In genomic region chr3:124887177-124887995, GRCh38 we compare ENCODE assay signal across 8 cellular contexts. TPM values are rescaled to one million over a fixed set of nuclear protein-coding genes. Genes with fewer than 3 reads are reported as not detected.
DNase-seq lines count a peak whose midpoint lies in the region; ATAC-seq and TF ChIP-seq lines count a peak whose summit lies in the region.

A gene with protein sequence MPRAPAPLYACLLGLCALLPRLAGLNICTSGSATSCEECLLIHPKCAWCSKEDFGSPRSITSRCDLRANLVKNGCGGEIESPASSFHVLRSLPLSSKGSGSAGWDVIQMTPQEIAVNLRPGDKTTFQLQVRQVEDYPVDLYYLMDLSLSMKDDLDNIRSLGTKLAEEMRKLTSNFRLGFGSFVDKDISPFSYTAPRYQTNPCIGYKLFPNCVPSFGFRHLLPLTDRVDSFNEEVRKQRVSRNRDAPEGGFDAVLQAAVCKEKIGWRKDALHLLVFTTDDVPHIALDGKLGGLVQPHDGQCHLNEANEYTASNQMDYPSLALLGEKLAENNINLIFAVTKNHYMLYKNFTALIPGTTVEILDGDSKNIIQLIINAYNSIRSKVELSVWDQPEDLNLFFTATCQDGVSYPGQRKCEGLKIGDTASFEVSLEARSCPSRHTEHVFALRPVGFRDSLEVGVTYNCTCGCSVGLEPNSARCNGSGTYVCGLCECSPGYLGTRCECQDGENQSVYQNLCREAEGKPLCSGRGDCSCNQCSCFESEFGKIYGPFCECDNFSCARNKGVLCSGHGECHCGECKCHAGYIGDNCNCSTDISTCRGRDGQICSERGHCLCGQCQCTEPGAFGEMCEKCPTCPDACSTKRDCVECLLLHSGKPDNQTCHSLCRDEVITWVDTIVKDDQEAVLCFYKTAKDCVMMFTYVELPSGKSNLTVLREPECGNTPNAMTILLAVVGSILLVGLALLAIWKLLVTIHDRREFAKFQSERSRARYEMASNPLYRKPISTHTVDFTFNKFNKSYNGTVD (minus strand): TSS chr3:124887365. CDS start chr3:124887000, 365 bp downstream.

- no peak for TF ChIP-seq CTCF in endothelial cell (IDR thresholded peaks at IDR 0.05; ENCODE audit: unreplicated experiment)

- DNase-seq in EH (ENCODE audit: low read depth) (peak; percentile 89), MG63 (peak; percentile 89), endothelial cell (ENCODE audit: low spot score) (peak; percentile 60), medulla oblongata (ENCODE audit: extremely low spot score) (peak; percentile 72), MV-4-11 (lab: John Stamatoyannopoulos, UW) (no peak)
- peak; percentile 7 for DNase-seq in activated CD4-positive, alpha-beta T cell treated with anti-CD3 and anti-CD28 coated beads, Interleukin-2, amount 50 U/mL, for 1 hour

- no peaks in the 10 kb centered on the region for H3K36me3 Mint-ChIP-seq in endothelial cell (ENCODE audit: low read depth, unreplicated experiment)
- H3K36me3 Mint-ChIP-seq in stimulated activated memory B cell treated with anti-CD40 and anti-IgM and Interleukin-4, amounts not matched to agents 10 μg/mL and 1 μg/mL and 100 μg/mL, for 72 hours = no peaks in the 10 kb centered on the region

- H3K9me3 Mint-ChIP-seq in endothelial cell (ENCODE audit: unreplicated experiment) = no peaks in the 10 kb centered on the region
- H3K9me3 Mint-ChIP-seq in stimulated activated memory B cell treated with anti-CD40 and anti-IgM and Interleukin-4, amounts not matched to agents 10 μg/mL and 1 μg/mL and 100 μg/mL, for 72 hours = no peaks in the 10 kb centered on the region

- H3K9me3 ChIP-seq in MG63 = no peaks in the 10 kb centered on the region

- H3K36me3 ChIP-seq in MG63 = no peaks in the 10 kb centered on the region

- H3K4me3 ChIP-seq in MG63 = peak within 1 kb of the TSS; percentile 62

- peak; percentile 69 for ATAC-seq in GM21723 (IDR thresholded peaks at IDR 0.05; ENCODE audit: unreplicated experiment)
- peak; percentile 81 for ATAC-seq in stimulated activated memory B cell treated with anti-CD40 and anti-IgM and Interleukin-4, amounts not matched to agents 10 μg/mL and 1 μg/mL and 100 μg/mL, for 72 hours

- peak within 1 kb of the TSS; percentile 87 for H3K4me3 Mint-ChIP-seq in endothelial cell (ENCODE audit: unreplicated experiment)
- peak within 1 kb of the TSS; percentile 80 for H3K4me3 Mint-ChIP-seq in stimulated activated memory B cell treated with anti-CD40 and anti-IgM and Interleukin-4, amounts not matched to agents 10 μg/mL and 1 μg/mL and 100 μg/mL, for 72 hours

- peaks cover 29% of the 10 kb centered on the region for H3K4me1 Mint-ChIP-seq in endothelial cell (ENCODE audit: unreplicated experiment)
- H3K4me1 Mint-ChIP-seq in stimulated activated memory B cell treated with anti-CD40 and anti-IgM and Interleukin-4, amounts not matched to agents 10 μg/mL and 1 μg/mL and 100 μg/mL, for 72 hours = peaks cover 7% of the 10 kb centered on the region

- H3K27ac Mint-ChIP-seq in endothelial cell (ENCODE audit: unreplicated experiment) = peak within 1 kb of the TSS; percentile 74
- H3K27ac Mint-ChIP-seq in stimulated activated memory B cell treated with anti-CD40 and anti-IgM and Interleukin-4, amounts not matched to agents 10 μg/mL and 1 μg/mL and 100 μg/mL, for 72 hours = no peak within 1 kb of the TSS

- peaks cover 4% of the 10 kb centered on the region for H3K27me3 Mint-ChIP-seq in endothelial cell (ENCODE audit: unreplicated experiment)
- peaks cover 68% of the 10 kb centered on the region for H3K27me3 Mint-ChIP-seq in stimulated activated memory B cell treated with anti-CD40 and anti-IgM and Interleukin-4, amounts not matched to agents 10 μg/mL and 1 μg/mL and 100 μg/mL, for 72 hours

- H3K27me3 ChIP-seq in MG63 = no peaks in the 10 kb centered on the region

RNA-seq across cellular contexts. Expression of the gene that starts here (rescaled TPM):
- total RNA-seq in MG63 (2014; rRNA removed; shearing (Covaris generic); ENCODE audit: low replicate concordance) = 115 and 121 TPM in 2 replicates
- total RNA-seq in endothelial cell (ENCODE audit: unreplicated experiment) = 55.2 TPM
